ENCODE assay signal across 21 cellular contexts in the genomic region with DNA sequence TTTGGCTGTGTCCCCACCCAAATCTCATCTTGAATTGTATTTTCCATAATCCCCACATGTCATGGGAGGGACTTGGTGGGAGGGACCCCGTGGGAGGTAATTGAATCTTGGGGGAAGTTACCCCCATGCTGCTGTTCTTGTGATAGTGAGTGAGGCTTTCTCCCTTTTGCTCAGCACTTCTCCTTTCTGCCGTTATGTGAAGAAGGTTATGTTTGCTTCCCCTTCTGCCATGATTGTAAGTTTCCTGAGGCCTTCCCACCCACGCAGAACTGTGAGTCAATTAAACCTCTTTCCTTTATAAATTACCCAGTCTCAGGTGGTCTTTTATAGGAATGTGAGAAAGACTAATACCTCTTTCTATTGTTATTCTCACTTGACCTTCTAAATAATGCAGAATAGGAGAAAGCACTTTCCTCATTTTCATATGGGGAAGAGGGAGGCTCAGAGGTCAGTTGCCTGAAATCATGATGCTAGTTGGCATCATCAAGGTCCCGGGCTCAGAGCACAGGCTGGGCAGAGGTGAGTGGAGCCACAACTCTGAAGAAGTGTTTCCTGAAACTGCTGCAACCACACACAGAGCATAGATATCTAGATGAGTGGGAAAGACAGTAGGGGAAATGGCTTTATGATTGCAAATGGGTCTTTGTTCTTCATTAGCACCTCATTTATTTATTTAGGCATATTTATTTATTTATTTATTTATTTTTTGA.
"Had no signal": no experiment of that assay in that cellular context is flagged by ENCODE, and none has a peak within 500 bp of the region (broad histone marks: within the 10 kb centered on the region; RNA-seq: fewer than 3 reads in every experiment).

No MANE protein-coding gene starts in this region.

- H3K9me3 Mint-ChIP-seq: nephron progenitor cell had no signal

- DNase-seq: cortex of kidney; dorsolateral prefrontal cortex; effector CD8-positive, alpha-beta T cell; heart left ventricle; hippocampal formation; left colon; mesendoderm; naive B cell; nephron progenitor cell; psoas muscle; retina; spleen; stimulated activated CD4-positive, alpha-beta T cell treated with anti-CD3 and anti-CD28 coated beads, Interleukin-15, amount 100 ng/mL, for 24 hours; stimulated activated CD4-positive, alpha-beta T cell treated with anti-CD3 and anti-CD28 coated beads, Interleukin-1b, Interleukin-23, amount 100 ng/mL, for 48 hours; stimulated activated CD4-positive, alpha-beta T cell treated with anti-CD3 and anti-CD28 coated beads, Interleukin-4, amount 100 ng/mL, for 4 hours; stimulated activated naive CD4-positive, alpha-beta T cell; trophoblast cell had no signal

- H3K9me3 ChIP-seq: heart left ventricle, neutrophil, psoas muscle, vagina had no signal

- H3K27ac Mint-ChIP-seq: nephron progenitor cell had no signal

- H3K4me3 Mint-ChIP-seq: naive B cell, nephron progenitor cell had no signal

- H3K27me3 ChIP-seq: dorsolateral prefrontal cortex, heart left ventricle, spleen, vagina had no signal

- H3K36me3 ChIP-seq: heart left ventricle, neutrophil, spleen, vagina had no signal

- H3K4me1 ChIP-seq: psoas muscle, spleen, vagina had no signal

- H3K27ac ChIP-seq: dorsolateral prefrontal cortex, heart left ventricle, neutrophil, psoas muscle, spleen, vagina had no signal

- H3K4me3 ChIP-seq: dorsolateral prefrontal cortex, heart left ventricle, psoas muscle, spleen, vagina had no signal

- ATAC-seq: esophagus mucosa, heart left ventricle, left colon, psoas muscle, sciatic nerve had no signal
